22 cellular contexts compared by ENCODE assay signal in genomic region chr15:88012233-88012632, GRCh38.
"Had no signal": no experiment of that assay in that cellular context is flagged by ENCODE, and none has a peak within 500 bp of the region (broad histone marks: within the 10 kb centered on the region; RNA-seq: fewer than 3 reads in every experiment).

No MANE protein-coding gene starts in this region.

- H3K36me3 ChIP-seq: cardiac muscle cell, gastroesophageal sphincter, ovary, prostate gland, spleen, suprapubic skin had no signal

- H3K27me3 ChIP-seq: cardiac muscle cell, dorsolateral prefrontal cortex, gastroesophageal sphincter, ovary, spleen, suprapubic skin had no signal

- H3K27ac ChIP-seq: cardiac muscle cell, gastroesophageal sphincter, ovary, prostate gland, suprapubic skin, VCaP had no signal

- DNase-seq: activated CD4-positive, alpha-beta T cell treated with anti-CD3 and anti-CD28 coated beads for 4 hours; activated CD4-positive, alpha-beta T cell treated with anti-CD3 and anti-CD28 coated beads, Interleukin-2, amount 50 U/mL, for 4 hours; activated effector memory CD4-positive, alpha-beta T cell treated with Interleukin-2 at 50 U/mL for 16 hours; activated naive CD4-positive, alpha-beta T cell treated with Interleukin-2 at 50 U/mL for 16 hours; effector memory CD4-positive, alpha-beta T cell; hypothalamus; immature natural killer cell; kidney; mesendoderm; ovary; retina; spleen; stimulated activated naive CD4-positive, alpha-beta T cell had no signal

- H3K4me3 ChIP-seq: cardiac muscle cell, coronary artery, dorsolateral prefrontal cortex, gastroesophageal sphincter, lung, ovary, prostate gland, spleen, suprapubic skin had no signal

- H3K9me3 ChIP-seq: gastroesophageal sphincter, ovary, prostate gland, spleen, suprapubic skin had no signal

- ATAC-seq: gastroesophageal sphincter; natural killer cell treated with Interleukin-12 subunit alpha and Interleukin-12 subunit beta and Interleukin-15 and Interleukin-18, amount 100 ng/mL, for 72 hours had no signal

- H3K4me1 ChIP-seq: prostate gland had no signal
